8 cellular contexts compared by ENCODE assay signal in genomic region chrX:13938766-13939530, GRCh38.
DNase-seq lines count a peak whose midpoint lies in the region; ATAC-seq and TF ChIP-seq lines count a peak whose summit lies in the region.

No MANE protein-coding gene starts in this region.

- H3K27me3 ChIP-seq in thoracic aorta (replicated peaks; ENCODE audit: insufficient read depth), result no peaks in the 10 kb centered on the region

- H3K9me3 Mint-ChIP-seq in activated T-cell treated with anti-CD3 and anti-CD28 coated beads, Interleukin-2, amount 50 U/mL, for 4 hours, result no peaks in the 10 kb centered on the region
- no peaks in the 10 kb centered on the region for H3K9me3 Mint-ChIP-seq in activated naive CD8-positive, alpha-beta T cell treated with anti-CD3 and anti-CD28 coated beads for 36 hours

- peak overlapping the region; percentile 61 for H3K4me3 Mint-ChIP-seq in activated T-cell treated with anti-CD3 and anti-CD28 coated beads, Interleukin-2, amount 50 U/mL, for 4 hours
- H3K4me3 Mint-ChIP-seq in activated naive CD8-positive, alpha-beta T cell treated with anti-CD3 and anti-CD28 coated beads for 36 hours, result peak overlapping the region; percentile 59

- H3K9me3 ChIP-seq in thoracic aorta, result no peaks in the 10 kb centered on the region

- no peaks in the 10 kb centered on the region for H3K4me1 ChIP-seq in thoracic aorta (ENCODE audit: control insufficient read depth in 1 of 2, low read depth in 2 of 2)

- peaks cover 22% of the 10 kb centered on the region for H3K27me3 Mint-ChIP-seq in activated T-cell treated with anti-CD3 and anti-CD28 coated beads, Interleukin-2, amount 50 U/mL, for 4 hours (ENCODE audit: low read depth)
- H3K27me3 Mint-ChIP-seq in activated naive CD8-positive, alpha-beta T cell treated with anti-CD3 and anti-CD28 coated beads for 36 hours, result peaks cover 33% of the 10 kb centered on the region

- H3K4me3 ChIP-seq in thoracic aorta, result peak overlapping the region; percentile 73

- no peak for ATAC-seq in activated T-cell treated with anti-CD3 and anti-CD28 coated beads, Interleukin-2, amount 50 U/mL, for 4 hours
- ATAC-seq in thoracic aorta (ENCODE audit: insufficient number of reproducible peaks, low FRiP score, low read depth), result no peak
- ATAC-seq in HG02610 (IDR thresholded peaks at IDR 0.05; ENCODE audit: unreplicated experiment), result no peak
- ATAC-seq in activated CD4-positive, CD25-positive, alpha-beta regulatory T cell treated with anti-CD3 and anti-CD28 coated beads, Interleukin-2, amount 50 U/mL, for 24 hours, result no peak

- H3K4me1 Mint-ChIP-seq in activated T-cell treated with anti-CD3 and anti-CD28 coated beads, Interleukin-2, amount 50 U/mL, for 4 hours (ENCODE audit: low read depth), result no peaks in the 10 kb centered on the region
- peaks cover 3% of the 10 kb centered on the region for H3K4me1 Mint-ChIP-seq in activated naive CD8-positive, alpha-beta T cell treated with anti-CD3 and anti-CD28 coated beads for 36 hours

- H3K36me3 ChIP-seq in thoracic aorta, result no peaks in the 10 kb centered on the region

- no peak overlapping the region for H3K27ac ChIP-seq in thoracic aorta

- TF ChIP-seq CTCF in thoracic aorta (IDR thresholded peaks at IDR 0.05), result no peak

- H3K27ac Mint-ChIP-seq in activated naive CD8-positive, alpha-beta T cell treated with anti-CD3 and anti-CD28 coated beads for 36 hours, result no peak overlapping the region

- no peaks in the 10 kb centered on the region for H3K36me3 Mint-ChIP-seq in activated T-cell treated with anti-CD3 and anti-CD28 coated beads, Interleukin-2, amount 50 U/mL, for 4 hours (ENCODE audit: insufficient read depth)
- no peaks in the 10 kb centered on the region for H3K36me3 Mint-ChIP-seq in activated naive CD8-positive, alpha-beta T cell treated with anti-CD3 and anti-CD28 coated beads for 36 hours

- no peak for DNase-seq in activated T-cell treated with anti-CD3 and anti-CD28 coated beads, Interleukin-2, amount 50 U/mL, for 4 hours
- DNase-seq in activated T-cell treated with anti-CD3 and anti-CD28 coated beads, Interleukin-2, amount 50 U/mL, for 1 hour, result no peak
- DNase-seq in activated naive CD8-positive, alpha-beta T cell treated with anti-CD3 and anti-CD28 coated beads for 36 hours, result no peak
- DNase-seq in inferior parietal cortex (ENCODE audit: extremely low spot score) (peak; percentile 26), thoracic aorta (ENCODE audit: low spot score) (no peak), mucosa of gallbladder (ENCODE audit: low spot score) (no peak)
